Comparison of ENCODE assay signal across 16 cellular contexts in genomic region chr19:739998-740715, GRCh38. TPM values are rescaled to one million over a fixed set of nuclear protein-coding genes. Genes with fewer than 3 reads are reported as not detected.
"Had no signal": no experiment of that assay in that cellular context is flagged by ENCODE, and none has a peak within 500 bp of the region (broad histone marks: within the 10 kb centered on the region; RNA-seq: fewer than 3 reads in every experiment).

No MANE protein-coding gene starts in this region.

- FAIRE-seq: kidney had no signal

- ATAC-seq: effector memory CD8-positive, alpha-beta T cell; gastroesophageal sphincter; WTC11 had no signal

- H3K27me3 ChIP-seq: adrenal gland, gastroesophageal sphincter, testis had no signal

- DNase-seq: activated CD4-positive, alpha-beta T cell treated with anti-CD3 and anti-CD28 coated beads, Interleukin-2, amount 10 ng/mL, durations not matched to agents 24 days and 14 days; activated naive CD4-positive, alpha-beta T cell treated with anti-CD3 and anti-CD28 coated beads, Interleukin-2, amount 50 U/mL, for 16 hours; activated T-cell treated with anti-CD3 and anti-CD28 coated beads for 4 hours; adrenal gland; effector memory CD8-positive, alpha-beta T cell; kidney; testis had no signal

- H3K4me1 ChIP-seq: adrenal gland, gastroesophageal sphincter, testis had no signal

- H3K9me3 ChIP-seq: adrenal gland, testis had no signal

- H3K27ac ChIP-seq: adrenal gland, coronary artery, gastroesophageal sphincter, testis had no signal

- H3K4me3 ChIP-seq: adrenal gland, coronary artery, gastroesophageal sphincter, smooth muscle cell, testis had no signal

RNA-seq across cellular contexts. Expression of gene MISP, which starts 10.8 kb away (rescaled TPM):
- total RNA-seq: activated CD4-positive, alpha-beta T cell treated with anti-CD3 and anti-CD28 coated beads, Interleukin-2, amount 10 ng/mL, durations not matched to agents 24 days and 14 days; activated CD8-positive, alpha-beta memory T cell treated with anti-CD3 and anti-CD28 coated beads for 36 hours; activated T-helper 2 cell treated with anti-CD3 and anti-CD28 coated beads, Interferon-gamma antibody, Interleukin-2, Interleukin-4, amounts not matched to agents 10 μg/mL and 5 μg/mL and 100 μg/mL, durations not matched to agents 14 hours and 24 hours and 36 hours; cardiac septum had no signal

RNA-seq across cellular contexts. Expression of gene PALM, which starts 31.4 kb away (rescaled TPM):
- total RNA-seq: activated CD4-positive, alpha-beta T cell treated with anti-CD3 and anti-CD28 coated beads, Interleukin-2, amount 10 ng/mL, durations not matched to agents 24 days and 14 days; activated T-helper 2 cell treated with anti-CD3 and anti-CD28 coated beads, Interferon-gamma antibody, Interleukin-2, Interleukin-4, amounts not matched to agents 10 μg/mL and 5 μg/mL and 100 μg/mL, durations not matched to agents 14 hours and 24 hours and 36 hours had no signal

RNA-seq across cellular contexts. Expression of gene PRSS57, which starts 44.9 kb away (rescaled TPM):
- total RNA-seq: activated CD4-positive, alpha-beta T cell treated with anti-CD3 and anti-CD28 coated beads, Interleukin-2, amount 10 ng/mL, durations not matched to agents 24 days and 14 days; activated CD8-positive, alpha-beta memory T cell treated with anti-CD3 and anti-CD28 coated beads for 36 hours; activated T-helper 2 cell treated with anti-CD3 and anti-CD28 coated beads, Interferon-gamma antibody, Interleukin-2, Interleukin-4, amounts not matched to agents 10 μg/mL and 5 μg/mL and 100 μg/mL, durations not matched to agents 14 hours and 24 hours and 36 hours; cardiac septum; epithelial cell of proximal tubule; gastroesophageal sphincter; kidney; smooth muscle cell; testis; ureter; WTC11 had no signal
- polyA plus RNA-seq: smooth muscle cell had no signal
